9 cellular contexts compared by ENCODE assay signal in genomic region chr10:108544500-108545120, GRCh38.
DNase-seq lines count a peak whose midpoint lies in the region; ATAC-seq, FAIRE-seq and TF ChIP-seq lines count a peak whose summit lies in the region.
"Had no signal": no experiment of that assay in that cellular context is flagged by ENCODE, and none has a peak within 500 bp of the region (broad histone marks: within the 10 kb centered on the region; RNA-seq: fewer than 3 reads in every experiment).

No MANE protein-coding gene starts in this region.

- no peaks in the 10 kb centered on the region for H3K27me3 ChIP-seq in WERI-Rb-1 (ENCODE audit: insufficient read depth, low read depth, severe bottlenecking)

- no peaks in the 10 kb centered on the region for H3K9me3 ChIP-seq in WERI-Rb-1 (ENCODE audit: severe bottlenecking)

- no peak for TF ChIP-seq POLR2A in GM12891 (IDR thresholded peaks at IDR 0.05; ENCODE audit: low read depth, low read length)

- peak; percentile 79 for ATAC-seq in HG02678 (IDR thresholded peaks at IDR 0.05; ENCODE audit: unreplicated experiment)
- ATAC-seq: T-cell had no signal

- DNase-seq in AG09309 (ENCODE audit: low read depth) = no peak
- DNase-seq in GM12891 (ENCODE audit: insufficient read length, low spot score) = no peak
- peak; percentile 63 for DNase-seq in NAMALWA (ENCODE audit: low spot score)
- DNase-seq in WERI-Rb-1 = peak; percentile 75
- peak; percentile 18 for DNase-seq in glomerular visceral epithelial cell (ENCODE audit: extremely low spot score)
- DNase-seq in posterior cingulate gyrus = peak; percentile 35 to 95 (median 63)
- no peak for DNase-seq in GOT3 (lab: John Stamatoyannopoulos, UW)

- intact Hi-C loops in posterior cingulate gyrus (cut with DNase I) = no loop called here

- TF ChIP-seq CTCF in AG09309 (IDR thresholded peaks at IDR 0.05; ENCODE audit: control insufficient read depth, insufficient read depth, low read depth, low read length, missing control alignments) (peak; percentile 85), WERI-Rb-1 (IDR thresholded peaks at IDR 0.05; ENCODE audit: low read depth, low read length) (peak; percentile 86)

- H3K27ac ChIP-seq in WERI-Rb-1 = no peak overlapping the region

- H3K4me3 ChIP-seq in AG09309 (ENCODE audit: control insufficient read depth, low read depth, low read length) (no peak overlapping the region), WERI-Rb-1 (ENCODE audit: low read depth, low read length) (no peak overlapping the region)

- peak; percentile 91 for FAIRE-seq in GM12891 (lab: Jason Lieb, UNC)

- H3K36me3 ChIP-seq in WERI-Rb-1 = no peaks in the 10 kb centered on the region

TF ChIP-seq in GM12891, 5 proteins besides CTCF, POLR2A, EP300 and RAD21:
- TF ChIP-seq POLR2AphosphoS5 (IDR thresholded peaks at IDR 0.05; ENCODE audit: low read depth, low read length) (no peak), PAX5 (IDR thresholded peaks at IDR 0.05; ENCODE audit: insufficient read depth, low read length, severe bottlenecking) (no peak), SPI1 (IDR thresholded peaks at IDR 0.05; ENCODE audit: low read depth, low read length) (no peak)

Comparison
In these comparisons a context has a peak if more than half of its experiments do, and no peak if none do; other contexts are left out.
1. DNase-seq: peak in NAMALWA (single experiment), WERI-Rb-1 (single experiment), glomerular visceral epithelial cell (single experiment) and posterior cingulate gyrus (10 of 10); none in AG09309 (single experiment), GM12891 (single experiment) and GOT3 (single experiment).